ENCODE assay signal across 25 cellular contexts in genomic region chr12:117689857-117690256, GRCh38.
DNase-seq lines count a peak whose midpoint lies in the region; ATAC-seq, FAIRE-seq and TF ChIP-seq lines count a peak whose summit lies in the region.
"Had no signal": no experiment of that assay in that cellular context is flagged by ENCODE, and none has a peak within 500 bp of the region (broad histone marks: within the 10 kb centered on the region; RNA-seq: fewer than 3 reads in every experiment).

No MANE protein-coding gene starts in this region.

- no peak overlapping the region for H3K23ac ChIP-seq in mesenchymal stem cell (ENCODE audit: low read length in 2 of 2)
- H3K23ac ChIP-seq in neuronal stem cell (ENCODE audit: low read depth, low read length, poor library complexity): no peak overlapping the region

- H3K9me3 ChIP-seq in HepG2 (ENCODE audit: low read length): no peaks in the 10 kb centered on the region
- H3K9me3 ChIP-seq in right lobe of liver: no peaks in the 10 kb centered on the region
- H3K9me3 ChIP-seq in GM12878 (replicated peaks; ENCODE audit: control insufficient read depth, insufficient read depth, low read length): no peaks in the 10 kb centered on the region; the same call in 2 of the 3 replicates
- peaks cover 6% of the 10 kb centered on the region for H3K9me3 ChIP-seq in mesenchymal stem cell (ENCODE audit: control insufficient read depth, low read length)
- peaks cover 0 to 5% of the 10 kb centered on the region in 2 donors for H3K9me3 ChIP-seq in neuronal stem cell (replicated peaks in 1 of 2; ENCODE audit: control insufficient read depth in 2 of 2, insufficient read depth in 1 of 2, low read depth in 1 of 2, low read length in 2 of 2)
- H3K9me3 ChIP-seq: BE2C had no signal

- 13% methylated on average over 1 of the region's 1 CpG for WGBS in HepG2 (ENCODE audit: low lambda C conversion rate)
- WGBS in right lobe of liver (ENCODE audit: insufficient coverage, low coverage, low lambda C conversion rate, missing lambda C conversion rate): 40% methylated on average over 1 of the region's 1 CpG
- 8% methylated on average over 1 of the region's 1 CpG for WGBS in GM12878 (ENCODE audit: insufficient coverage, insufficient replicate concordance, low lambda C conversion rate, missing lambda C conversion rate)
- WGBS in mesenchymal stem cell: 78% methylated on average over 1 of the region's 1 CpG
- WGBS in neuronal stem cell (ENCODE audit: extremely low coverage in 2 of 2, insufficient read length in 2 of 2, insufficient replicate concordance in 1 of 2), 2 donors: no CpG with 5 or more reads among the region's 1 CpG

- no peak overlapping the region for H3K9ac ChIP-seq in HepG2 (ENCODE audit: insufficient read depth, low read depth, low read length)
- no peak overlapping the region for H3K9ac ChIP-seq in GM12878 (ENCODE audit: control insufficient read depth, insufficient read depth, low read length)
- H3K9ac ChIP-seq in mesenchymal stem cell (ENCODE audit: low read length): no peak overlapping the region
- no peak overlapping the region for H3K9ac ChIP-seq in neuronal stem cell (ENCODE audit: low read depth, low read length, poor library complexity)
- H3K9ac ChIP-seq: BLaER1 had no signal

- no peak overlapping the region for H3K4me2 ChIP-seq in HepG2 (ENCODE audit: low read depth, low read length)
- no peak overlapping the region for H3K4me2 ChIP-seq in GM12878 (ENCODE audit: control insufficient read depth, insufficient read depth)
- H3K4me2 ChIP-seq in mesenchymal stem cell (ENCODE audit: low read length, poor library complexity, severe bottlenecking): no peak overlapping the region
- no peak overlapping the region for H3K4me2 ChIP-seq in neuronal stem cell (ENCODE audit: insufficient read depth, low read length, poor library complexity, severe bottlenecking)
- H3K4me2 ChIP-seq: BLaER1 had no signal

- no peaks in the 10 kb centered on the region for H3K79me2 ChIP-seq in HepG2 (ENCODE audit: insufficient read depth, low read length)
- H3K79me2 ChIP-seq in GM12878 (ENCODE audit: control insufficient read depth, insufficient read depth, low read length): no peaks in the 10 kb centered on the region

- H4K8ac ChIP-seq in mesenchymal stem cell (ENCODE audit: low read length): no peak overlapping the region
- no peak overlapping the region for H4K8ac ChIP-seq in neuronal stem cell (ENCODE audit: low read depth, low read length)

- no peak overlapping the region for H3K18ac ChIP-seq in mesenchymal stem cell (ENCODE audit: low read depth in 1 of 2, low read length in 2 of 2)
- H3K18ac ChIP-seq in neuronal stem cell (ENCODE audit: low read length): no peak overlapping the region

- H2AK5ac ChIP-seq in mesenchymal stem cell (ENCODE audit: low read length, severe bottlenecking) (peak overlapping the region; percentile 47), neuronal stem cell (ENCODE audit: low read depth, low read length) (no peak overlapping the region)

- H4K20me1 ChIP-seq in HepG2 (ENCODE audit: insufficient read depth, low read length) (no peaks in the 10 kb centered on the region), GM12878 (ENCODE audit: control insufficient read depth, insufficient read depth) (no peaks in the 10 kb centered on the region)
- H4K20me1 ChIP-seq: BLaER1 had no signal

- H3K27me3 ChIP-seq in HepG2 (ENCODE audit: control insufficient read depth in 1 of 2, insufficient read depth in 2 of 2, low read length in 2 of 2): no peaks in the 10 kb centered on the region; a peak in 1 of 5 replicates
- H3K27me3 ChIP-seq in right lobe of liver: no peaks in the 10 kb centered on the region
- H3K27me3 ChIP-seq in GM12878 (replicated peaks in 1 of 2; ENCODE audit: control insufficient read depth in 2 of 2, insufficient read depth in 2 of 2, low read length in 1 of 2): no peaks in the 10 kb centered on the region
- no peaks in the 10 kb centered on the region for H3K27me3 ChIP-seq in mesenchymal stem cell (ENCODE audit: control insufficient read depth in 1 of 2, insufficient read depth in 1 of 2, low read length in 2 of 2)
- no peaks in the 10 kb centered on the region for H3K27me3 ChIP-seq in neuronal stem cell (ENCODE audit: control insufficient read depth in 3 of 3, insufficient read depth in 3 of 3, low read depth in 1 of 3, low read length in 3 of 3)
- H3K27me3 ChIP-seq: BE2C, BLaER1 had no signal

- H3K27ac ChIP-seq in HepG2 (ENCODE audit: extremely low read length, insufficient read depth, low read length) (no peak overlapping the region), right lobe of liver (no peak overlapping the region), GM12878 (ENCODE audit: control insufficient read depth, insufficient read depth) (no peak overlapping the region), mesenchymal stem cell (ENCODE audit: low read length, poor library complexity, severe bottlenecking) (no peak overlapping the region), neuronal stem cell (replicated peaks; ENCODE audit: low read length) (no peak overlapping the region)
- H3K27ac ChIP-seq: BLaER1 had no signal

- H2BK120ac ChIP-seq in mesenchymal stem cell (ENCODE audit: low read depth, low read length) (no peak overlapping the region), neuronal stem cell (ENCODE audit: low read depth, low read length) (no peak overlapping the region)

- H4K91ac ChIP-seq in mesenchymal stem cell (ENCODE audit: low read length): no peak overlapping the region
- H4K91ac ChIP-seq in neuronal stem cell (ENCODE audit: low read depth, low read length, poor library complexity): no peak overlapping the region

- ATAC-seq in HepG2: no peak
- ATAC-seq in right lobe of liver: no peak
- no peak for ATAC-seq in GM12878
- no peak for ATAC-seq in esophagus mucosa

- H2BK15ac ChIP-seq in mesenchymal stem cell (ENCODE audit: low read depth, poor library complexity, severe bottlenecking) (no peak overlapping the region), neuronal stem cell (ENCODE audit: low read length) (no peak overlapping the region)

- H3K36me3 ChIP-seq in HepG2 (replicated peaks in 1 of 2; ENCODE audit: control insufficient read depth in 1 of 2, insufficient read depth in 2 of 2, low read length in 2 of 2): no peaks in the 10 kb centered on the region
- H3K36me3 ChIP-seq in right lobe of liver: no peaks in the 10 kb centered on the region
- no peaks in the 10 kb centered on the region for H3K36me3 ChIP-seq in GM12878 (ENCODE audit: control insufficient read depth in 2 of 2, insufficient read depth in 2 of 2, low read length in 1 of 2)
- H3K36me3 ChIP-seq in mesenchymal stem cell (ENCODE audit: control insufficient read depth in 1 of 2, insufficient read depth in 2 of 2, low read depth in 1 of 2, low read length in 2 of 2): no peaks in the 10 kb centered on the region
- no peaks in the 10 kb centered on the region for H3K36me3 ChIP-seq in neuronal stem cell (replicated peaks in 1 of 2; ENCODE audit: control insufficient read depth in 2 of 2, insufficient read depth in 2 of 2, low read length in 2 of 2)
- H3K36me3 ChIP-seq: BE2C, BLaER1 had no signal

- no peak for TF ChIP-seq EP300 in HepG2 (IDR thresholded peaks at IDR 0.05; ENCODE audit: low read depth in 2 of 2, low read length in 2 of 2)
- TF ChIP-seq EP300 in HepG2 (CRISPR knock-in tag; IDR thresholded peaks at IDR 0.05; ENCODE audit: borderline replicate concordance): no peak
- TF ChIP-seq EP300 in GM12878 (IDR thresholded peaks at IDR 0.05; ENCODE audit: borderline replicate concordance in 1 of 2, control insufficient read depth in 1 of 2, low read depth in 2 of 2, low read length in 2 of 2): no peak

- no peak overlapping the region for H3K4me3 ChIP-seq in HepG2 (replicated peaks in 1 of 3; ENCODE audit: insufficient read depth in 1 of 3, low read depth in 2 of 3, low read length in 3 of 3)
- no peak overlapping the region for H3K4me3 ChIP-seq in right lobe of liver
- no peak overlapping the region for H3K4me3 ChIP-seq in GM12878
- no peak overlapping the region for H3K4me3 ChIP-seq in mesenchymal stem cell (ENCODE audit: insufficient read depth in 1 of 2, low read depth in 1 of 2, low read length in 2 of 2)
- H3K4me3 ChIP-seq in neuronal stem cell (ENCODE audit: low read length in 2 of 2): no peak overlapping the region
- H3K4me3 ChIP-seq: BLaER1 had no signal

- intact Hi-C loops in HepG2 (cut with micrococcal nuclease; ENCODE audit: unreplicated experiment): loop anchor here (10.0 kb wide), 1 partner anchor 145 kb away; no protein-coding TSS in a partner anchor
- intact Hi-C loops in right lobe of liver (cut with DNase I): no loop called here
- intact Hi-C loops in GM12878 (cut with micrococcal nuclease; ENCODE audit: unreplicated experiment): no loop called here

- RAD21 ChIA-PET in GM12878 (lab: Charles Lee; ENCODE audit: unreplicated experiment): no interaction called here

- no peak overlapping the region for H2AFZ ChIP-seq in HepG2 (ENCODE audit: low read length)
- H2AFZ ChIP-seq in GM12878 (ENCODE audit: control insufficient read depth, low read depth, low read length): no peak overlapping the region
- H2AFZ ChIP-seq in mesenchymal stem cell (ENCODE audit: low read depth, low read length): no peak overlapping the region
- no peak overlapping the region for H2AFZ ChIP-seq in neuronal stem cell (ENCODE audit: low read length)

- TF ChIP-seq POLR2A in HepG2 (IDR thresholded peaks at IDR 0.05; ENCODE audit: insufficient read depth in 1 of 2, low read depth in 2 of 2, low read length in 2 of 2) (no peak), right lobe of liver (IDR thresholded peaks at IDR 0.05) (no peak), GM12878 (IDR thresholded peaks at IDR 0.05; ENCODE audit: low read depth, low read length) (no peak)

- in situ Hi-C loops in HepG2 (cut with HindIII; ENCODE audit: extremely low pct_ligation_motif_present, low pct_unique_long_range_greater_than_20kb) (no loop called here), GM12878 (cut with MboI) (no loop called here)

- H3K4me1 ChIP-seq in HepG2 (ENCODE audit: insufficient read depth, low read length) (peaks cover 10% of the 10 kb centered on the region), right lobe of liver (no peaks in the 10 kb centered on the region), GM12878 (ENCODE audit: control insufficient read depth, insufficient read depth, low read length) (no peaks in the 10 kb centered on the region), mesenchymal stem cell (ENCODE audit: control insufficient read depth, insufficient read depth, low read depth, low read length) (peaks cover 9% of the 10 kb centered on the region), neuronal stem cell (ENCODE audit: control insufficient read depth in 2 of 2, insufficient read depth in 1 of 2, low read depth in 1 of 2, low read length in 2 of 2) (peaks cover 0 to 5% of the 10 kb centered on the region in 2 donors)

- H3K4ac ChIP-seq in mesenchymal stem cell (ENCODE audit: low read depth in 1 of 2, low read length in 2 of 2) (no peak overlapping the region), neuronal stem cell (ENCODE audit: low read length) (no peak overlapping the region)

- CTCF ChIA-PET in HepG2 (lab: Yijun Ruan, JAX; ENCODE audit: low intra/inter-chr PET ratio, low total read pairs) (no interaction called here), GM12878 (lab: Yijun Ruan, JAX) (interaction anchor here (0.6 to 0.7 kb wide), 2 partner anchors 148 to 468 kb away, joined by 3 to 4 read pairs; no protein-coding TSS in a partner anchor)

- POLR2A ChIA-PET in HepG2 (lab: Yijun Ruan, JAX): no interaction called here
- POLR2A ChIA-PET in GM12878 (lab: Charles Lee): no interaction called here

- no peak for DNase-seq in HepG2 (ENCODE audit: low spot score)
- no peak for DNase-seq in right lobe of liver
- no peak for DNase-seq in GM12878 (ENCODE audit: low read depth, low spot score)
- DNase-seq in mesenchymal stem cell: no peak
- DNase-seq in NCI-H1092 treated with DMSO at 0.1 percent for 48 hours (lab: John Stamatoyannopoulos, UW): no peak
- DNase-seq in neuronal stem cell (ENCODE audit: low spot score): no peak
- DNase-seq: 8988T; ACHN; BE2C; C1 segment of cervical spinal cord; CD4-positive, alpha-beta memory T cell; CD4-positive, CD25-positive, alpha-beta regulatory T cell; CD8-positive, alpha-beta memory T cell; COR-L47; DMS 273 treated with DMSO at 0.1 percent for 48 hours; DMS153; DMS53; DMS79; GF-D8 had no signal

- no peak for TF ChIP-seq RAD21 in HepG2 (CRISPR knock-in tag; IDR thresholded peaks at IDR 0.05)
- no peak for TF ChIP-seq RAD21 in GM12878 (IDR thresholded peaks at IDR 0.05; ENCODE audit: insufficient read depth, low read depth, low read length)

- no TSS peak for BruUV-seq in HepG2 (replicated peaks; lab: Mats Ljungman, UMichigan)
- no TSS peak for BruUV-seq in GM12878 (replicated peaks; lab: Mats Ljungman, UMichigan)

- H3K79me1 ChIP-seq in mesenchymal stem cell (replicated peaks; ENCODE audit: low read length, poor library complexity, severe bottlenecking) (no peaks in the 10 kb centered on the region), neuronal stem cell (ENCODE audit: low read depth, low read length) (no peaks in the 10 kb centered on the region)

- SMC1A ChIA-PET in GM12878 (lab: Charles Lee; ENCODE audit: uncharacterized antibody, unreplicated experiment): no interaction called here

- H3K14ac ChIP-seq in mesenchymal stem cell (ENCODE audit: low read length in 2 of 2): no peak overlapping the region
- H3K14ac ChIP-seq in neuronal stem cell (ENCODE audit: low read length): no peak overlapping the region

- TF ChIP-seq CTCF in HepG2 (CRISPR knock-in tag; IDR thresholded peaks at IDR 0.05) (no peak), right lobe of liver (IDR thresholded peaks at IDR 0.05) (no peak), GM12878 (IDR thresholded peaks at IDR 0.05 in 2 of 3, conservative IDR thresholded peaks at IDR 0.05 in 1 of 3; ENCODE audit: control insufficient read depth in 2 of 3, extremely low read depth in 1 of 3, insufficient read depth in 1 of 3, low read depth in 3 of 3, low read length in 3 of 3) (no peak)

- no peak overlapping the region for H2BK12ac ChIP-seq in mesenchymal stem cell (ENCODE audit: low read length in 2 of 2)
- H2BK12ac ChIP-seq in neuronal stem cell (ENCODE audit: low read length): no peak overlapping the region

- H2BK5ac ChIP-seq in mesenchymal stem cell (ENCODE audit: low read depth, low read length, poor library complexity, severe bottlenecking) (no peak overlapping the region), neuronal stem cell (ENCODE audit: low read length) (no peak overlapping the region)

- FAIRE-seq in HepG2 (lab: Jason Lieb, UNC): no peak
- FAIRE-seq in GM12878 (lab: Jason Lieb, UNC): no peak
- FAIRE-seq: A204.1, G401.6, GM12892, GM18507 had no signal

Comparison
In these comparisons a context has a peak if more than half of its experiments do, and no peak if none do; other contexts are left out.
1. Of the 75 proteins assayed by ChIP-seq in both HepG2 and GM12878: peak only in HepG2: none; only in GM12878: none; in both: ZBTB40; in neither: 74.